ENCODE assay signal across 25 cellular contexts in the genomic region with DNA sequence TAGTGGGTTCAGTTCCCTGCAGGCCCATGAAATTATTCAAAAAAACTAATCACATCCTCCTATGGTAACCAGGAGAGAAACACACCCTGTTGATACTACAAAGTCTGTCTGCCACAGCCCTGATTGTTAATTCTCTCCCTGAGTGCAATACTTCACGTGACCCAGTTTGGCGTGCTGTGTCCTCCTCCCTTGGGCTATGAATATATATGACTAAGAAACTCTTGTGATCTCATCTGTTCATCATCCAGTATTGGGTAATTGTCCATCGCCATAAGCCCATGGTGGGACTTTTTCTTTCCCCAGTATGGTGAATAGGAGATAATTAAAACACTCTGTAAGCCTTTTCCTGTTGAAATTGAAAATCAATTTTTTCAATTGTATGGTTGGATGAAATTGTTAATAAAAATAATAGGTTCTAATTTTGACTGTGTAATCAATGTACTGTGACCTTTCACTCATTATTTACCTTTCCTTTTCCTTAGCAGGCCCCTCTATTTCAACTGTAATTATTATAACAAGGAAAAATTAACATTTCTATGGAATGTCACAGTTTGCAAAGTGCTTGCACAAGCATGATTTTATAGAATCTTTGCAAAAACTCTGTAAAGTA.
DNase-seq lines count a peak whose midpoint lies in the region; ATAC-seq, FAIRE-seq and TF ChIP-seq lines count a peak whose summit lies in the region.
"Had no signal": no experiment of that assay in that cellular context is flagged by ENCODE, and none has a peak within 500 bp of the region (broad histone marks: within the 10 kb centered on the region; RNA-seq: fewer than 3 reads in every experiment).

No MANE protein-coding gene starts in this region.

- H3K9me3 ChIP-seq in mesenchymal stem cell (ENCODE audit: control insufficient read depth, low read length), result peaks cover 7% of the 10 kb centered on the region
- H3K9me3 ChIP-seq in upper lobe of left lung, result peaks cover 0 to 4% (median 0%) of the 10 kb centered on the region in 4 donors
- H3K9me3 ChIP-seq in left ventricle myocardium inferior (replicated peaks), result no peaks in the 10 kb centered on the region
- H3K9me3 ChIP-seq: SK-N-SH had no signal

- no peak overlapping the region for H4K8ac ChIP-seq in mesenchymal stem cell (ENCODE audit: low read length)

- peak; percentile 12 for DNase-seq in GM04504 (ENCODE audit: low read depth)
- DNase-seq in M059J (ENCODE audit: low read depth), result peak; percentile 29
- peak; percentile 40 for DNase-seq in bronchial epithelial cell (ENCODE audit: low read depth)
- peak; percentile 22 for DNase-seq in mesenchymal stem cell
- DNase-seq in upper lobe of left lung, result no peak
- DNase-seq in left ventricle myocardium inferior, result no peak
- DNase-seq in activated CD4-positive, alpha-beta T cell treated with anti-CD3 and anti-CD28 coated beads, Interleukin-2, amount 50 U/mL, for 4 hours, result no peak
- DNase-seq: activated CD8-positive, alpha-beta memory T cell treated with anti-CD3 and anti-CD28 coated beads, Interleukin-2, amount 50 U/mL, for 4 hours; activated naive CD4-positive, alpha-beta T cell treated with anti-CD3 and anti-CD28 coated beads, Interleukin-2, amount 50 U/mL, for 16 hours; caudate nucleus; midbrain; MV-4-11; naive thymus-derived CD8-positive, alpha-beta T cell; NCI-H510A treated with DMSO at 0.1 percent for 48 hours; occipital lobe; SK-N-SH; small intestine; stimulated activated CD4-positive, alpha-beta T cell treated with anti-CD3 and anti-CD28 coated beads, Interleukin-4, amount 100 ng/mL, for 1 hour had no signal

- H3K4me3 ChIP-seq in bronchial epithelial cell (ENCODE audit: low read depth, low read length) (no peak overlapping the region), mesenchymal stem cell (ENCODE audit: insufficient read depth in 1 of 2, low read depth in 1 of 2, low read length in 2 of 2) (no peak overlapping the region), upper lobe of left lung (no peak overlapping the region), left ventricle myocardium inferior (no peak overlapping the region)
- H3K4me3 ChIP-seq: hepatocyte had no signal

- intact Hi-C loops in left ventricle myocardium inferior (cut with micrococcal nuclease), result no loop called here

- ATAC-seq in upper lobe of left lung (ENCODE audit: low FRiP score in 2 of 2), result no peak
- ATAC-seq: left lobe of liver; naive thymus-derived CD8-positive, alpha-beta T cell; stimulated activated memory B cell treated with anti-CD40 and anti-IgM and Interleukin-4, amounts not matched to agents 10 μg/mL and 1 μg/mL and 100 μg/mL, for 72 hours; WTC11 had no signal

- FAIRE-seq in bronchial epithelial cell (lab: Jason Lieb, UNC), result no peak
- FAIRE-seq: frontal cortex, RCC 7860, small intestine, urothelium cell line had no signal

- no peak overlapping the region for H3K23ac ChIP-seq in mesenchymal stem cell (ENCODE audit: low read length in 2 of 2)

- no peak overlapping the region for H2BK120ac ChIP-seq in mesenchymal stem cell (ENCODE audit: low read depth, low read length)

- no peak overlapping the region for H2BK15ac ChIP-seq in mesenchymal stem cell (ENCODE audit: low read depth, poor library complexity, severe bottlenecking)

- no peak overlapping the region for H2AFZ ChIP-seq in mesenchymal stem cell (ENCODE audit: low read depth, low read length)
- H2AFZ ChIP-seq: hepatocyte had no signal

- H3K79me1 ChIP-seq in mesenchymal stem cell (replicated peaks; ENCODE audit: low read length, poor library complexity, severe bottlenecking), result no peaks in the 10 kb centered on the region

- TF ChIP-seq POLR2A in upper lobe of left lung (IDR thresholded peaks at IDR 0.05), result no peak

- no peak overlapping the region for H4K91ac ChIP-seq in mesenchymal stem cell (ENCODE audit: low read length)

- no peak overlapping the region for H3K9ac ChIP-seq in mesenchymal stem cell (ENCODE audit: low read length)
- H3K9ac ChIP-seq: SK-N-SH had no signal

- no peak overlapping the region for H3K4ac ChIP-seq in mesenchymal stem cell (ENCODE audit: low read depth in 1 of 2, low read length in 2 of 2)

- no peak for TF ChIP-seq CTCF in bronchial epithelial cell (IDR thresholded peaks at IDR 0.05; ENCODE audit: insufficient read depth, low read length, severe bottlenecking)
- TF ChIP-seq CTCF in upper lobe of left lung (IDR thresholded peaks at IDR 0.05), result no peak
- no peak for TF ChIP-seq CTCF in left ventricle myocardium inferior (IDR thresholded peaks at IDR 0.05; ENCODE audit: borderline replicate concordance)

- H2BK5ac ChIP-seq in mesenchymal stem cell (ENCODE audit: low read depth, low read length, poor library complexity, severe bottlenecking), result no peak overlapping the region

- WGBS in mesenchymal stem cell, result 79% methylated on average over 2 of the region's 3 CpGs
- WGBS in upper lobe of left lung, 2 donors, result 90 to 97% methylated on average over 3 of the region's 3 CpGs

- no peak overlapping the region for H3K18ac ChIP-seq in mesenchymal stem cell (ENCODE audit: low read depth in 1 of 2, low read length in 2 of 2)

- no peaks in the 10 kb centered on the region for H3K36me3 ChIP-seq in bronchial epithelial cell (ENCODE audit: control insufficient read depth, insufficient read depth, low read length)
- H3K36me3 ChIP-seq in mesenchymal stem cell (ENCODE audit: control insufficient read depth in 1 of 2, insufficient read depth in 2 of 2, low read depth in 1 of 2, low read length in 2 of 2), result no peaks in the 10 kb centered on the region
- no peaks in the 10 kb centered on the region for H3K36me3 ChIP-seq in upper lobe of left lung
- H3K36me3 ChIP-seq in left ventricle myocardium inferior, result no peaks in the 10 kb centered on the region

- H3K27ac ChIP-seq in mesenchymal stem cell (ENCODE audit: low read length, poor library complexity, severe bottlenecking) (no peak overlapping the region), upper lobe of left lung (no peak overlapping the region), left ventricle myocardium inferior (replicated peaks) (no peak overlapping the region)
- H3K27ac ChIP-seq: hepatocyte had no signal

- no peak overlapping the region for H2BK12ac ChIP-seq in mesenchymal stem cell (ENCODE audit: low read length in 2 of 2)

- no peak for TF ChIP-seq EP300 in upper lobe of left lung (IDR thresholded peaks at IDR 0.05)

- H3K4me2 ChIP-seq in mesenchymal stem cell (ENCODE audit: low read length, poor library complexity, severe bottlenecking), result no peak overlapping the region
- H3K4me2 ChIP-seq: hepatocyte, SK-N-SH had no signal

- H3K14ac ChIP-seq in mesenchymal stem cell (ENCODE audit: low read length in 2 of 2), result no peak overlapping the region

- H3K27me3 ChIP-seq in bronchial epithelial cell (ENCODE audit: control insufficient read depth, insufficient read depth, low read length) (no peaks in the 10 kb centered on the region), mesenchymal stem cell (ENCODE audit: control insufficient read depth in 1 of 2, insufficient read depth in 1 of 2, low read length in 2 of 2) (no peaks in the 10 kb centered on the region), upper lobe of left lung (no peaks in the 10 kb centered on the region), left ventricle myocardium inferior (ENCODE audit: low read depth) (no peaks in the 10 kb centered on the region)
- H3K27me3 ChIP-seq: hepatocyte had no signal

- no peak overlapping the region for H2AK5ac ChIP-seq in mesenchymal stem cell (ENCODE audit: low read length, severe bottlenecking)

- H3K4me1 ChIP-seq in mesenchymal stem cell (ENCODE audit: control insufficient read depth, insufficient read depth, low read depth, low read length), result no peaks in the 10 kb centered on the region
- no peaks in the 10 kb centered on the region for H3K4me1 ChIP-seq in upper lobe of left lung
- no peaks in the 10 kb centered on the region for H3K4me1 ChIP-seq in left ventricle myocardium inferior

Comparison
In these comparisons a context has a peak if more than half of its experiments do, and no peak if none do; other contexts are left out.
1. DNase-seq: peak in GM04504 (single experiment), M059J (single experiment), bronchial epithelial cell (single experiment) and mesenchymal stem cell (single experiment); none in upper lobe of left lung (0 of 2), left ventricle myocardium inferior (single experiment) and activated CD4-positive, alpha-beta T cell treated with anti-CD3 and anti-CD28 coated beads, Interleukin-2, amount 50 U/mL, for 4 hours (0 of 2).